ENCODE assay signal across 24 cellular contexts in the genomic region with DNA sequence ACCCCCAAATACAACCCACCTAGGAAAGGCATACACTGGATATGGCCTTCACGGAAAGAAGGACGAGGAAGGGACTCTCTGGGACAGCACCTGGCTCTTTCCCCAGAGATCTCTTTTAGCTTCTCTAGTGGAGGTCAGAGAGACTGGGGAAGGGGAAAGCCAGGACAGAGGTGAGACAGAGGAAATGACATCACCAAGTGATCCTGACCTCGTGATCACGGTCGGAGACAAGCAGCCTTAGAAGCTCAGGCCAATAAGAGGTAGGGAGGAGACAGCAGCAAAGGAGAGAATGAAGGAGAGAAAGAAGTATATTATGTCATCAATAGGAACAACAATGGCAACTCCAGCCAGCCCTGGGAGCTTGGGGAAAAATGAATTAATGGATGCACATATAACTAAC. TPM values are rescaled to one million over a fixed set of nuclear protein-coding genes. Genes with fewer than 3 reads are reported as not detected.
DNase-seq lines count a peak whose midpoint lies in the region; ATAC-seq and TF ChIP-seq lines count a peak whose summit lies in the region.
"Had no signal": no experiment of that assay in that cellular context is flagged by ENCODE, and none has a peak within 500 bp of the region (broad histone marks: within the 10 kb centered on the region; RNA-seq: fewer than 3 reads in every experiment).

No MANE protein-coding gene starts in this region.

- H3K9me3 ChIP-seq in CD4-positive, alpha-beta memory T cell (ENCODE audit: control insufficient read depth in 1 of 2, low read length in 2 of 2): no peaks in the 10 kb centered on the region
- H3K9me3 ChIP-seq: SK-N-SH, tibial nerve had no signal

- no peak overlapping the region for H3K27ac ChIP-seq in CD4-positive, alpha-beta memory T cell (ENCODE audit: low read depth, low read length)
- H3K27ac ChIP-seq: tibial nerve had no signal

- no peak overlapping the region for H3K4me3 ChIP-seq in CD4-positive, alpha-beta memory T cell (ENCODE audit: low read length in 2 of 2)
- H3K4me3 ChIP-seq in foreskin fibroblast (ENCODE audit: low read depth in 1 of 2, low read length in 2 of 2): no peak overlapping the region
- H3K4me3 ChIP-seq: tibial nerve had no signal

- POLR2A ChIA-PET in CD4-positive, alpha-beta memory T cell (lab: Charles Lee; ENCODE audit: partially characterized antibody): interaction anchor here (18.6 kb wide), 1 partner anchor 46 kb away, joined by 1750 read pairs; the partner anchor contains the start of gene IL10RA
- POLR2A ChIA-PET in activated CD4-positive, alpha-beta memory T cell treated with anti-CD3 and anti-CD28 coated beads for 36 hours (lab: Charles Lee): interaction anchor here (0.9 to 1.3 kb wide), 2 partner anchors 57 to 59 kb away, joined by 3 read pairs; no protein-coding TSS in a partner anchor

- peaks cover 0 to 13% of the 10 kb centered on the region in 2 donors for H3K36me3 Mint-ChIP-seq in CD4-positive, alpha-beta memory T cell
- no peaks in the 10 kb centered on the region for H3K36me3 Mint-ChIP-seq in activated CD4-positive, alpha-beta memory T cell treated with anti-CD3 and anti-CD28 coated beads for 36 hours
- no peaks in the 10 kb centered on the region for H3K36me3 Mint-ChIP-seq in endothelial cell (ENCODE audit: low read depth, unreplicated experiment)
- H3K36me3 Mint-ChIP-seq: mesothelial cell of epicardium had no signal

- peaks cover 35 to 59% (median 47%) of the 10 kb centered on the region in 4 donors for H3K4me1 Mint-ChIP-seq in CD4-positive, alpha-beta memory T cell
- H3K4me1 Mint-ChIP-seq in activated CD4-positive, alpha-beta memory T cell treated with anti-CD3 and anti-CD28 coated beads for 36 hours (ENCODE audit: low read depth): peaks cover 53% of the 10 kb centered on the region
- H3K4me1 Mint-ChIP-seq in endothelial cell (ENCODE audit: unreplicated experiment): peaks cover 22% of the 10 kb centered on the region
- H3K4me1 Mint-ChIP-seq: nephron progenitor cell had no signal

- H3K27ac Mint-ChIP-seq in CD4-positive, alpha-beta memory T cell: peak overlapping the region in 5 of 7 donors; percentile 47 to 97 (median 73)
- H3K27ac Mint-ChIP-seq in activated CD4-positive, alpha-beta memory T cell treated with anti-CD3 and anti-CD28 coated beads for 36 hours: peak overlapping the region; percentile 59
- peak overlapping the region; percentile 81 for H3K27ac Mint-ChIP-seq in endothelial cell (ENCODE audit: unreplicated experiment)
- H3K27ac Mint-ChIP-seq: activated naive CD8-positive, alpha-beta T cell treated with anti-CD3 and anti-CD28 coated beads, Interleukin-2, amount 10 ng/mL, durations not matched to agents 7 days and 5 days; mesothelial cell of epicardium; nephron progenitor cell had no signal

- no peak for TF ChIP-seq CTCF in endothelial cell (IDR thresholded peaks at IDR 0.05; ENCODE audit: unreplicated experiment)
- no peak for TF ChIP-seq CTCF in foreskin fibroblast (IDR thresholded peaks at IDR 0.05; ENCODE audit: low read depth, low read length)

- H3K9me3 Mint-ChIP-seq in CD4-positive, alpha-beta memory T cell: peaks cover 0 to 4% (median 0%) of the 10 kb centered on the region in 8 donors
- no peaks in the 10 kb centered on the region for H3K9me3 Mint-ChIP-seq in activated CD4-positive, alpha-beta memory T cell treated with anti-CD3 and anti-CD28 coated beads for 36 hours
- H3K9me3 Mint-ChIP-seq in endothelial cell (ENCODE audit: unreplicated experiment): no peaks in the 10 kb centered on the region

- DNase-seq in AG20443 (ENCODE audit: low spot score) (peak; percentile 1), endothelial cell (ENCODE audit: low spot score) (no peak), mesenteric fat pad (ENCODE audit: low spot score) (no peak), foreskin fibroblast (no peak)
- no peak for DNase-seq in CD4-positive, alpha-beta memory T cell
- DNase-seq in activated CD4-positive, alpha-beta memory T cell treated with anti-CD3 and anti-CD28 coated beads for 36 hours: no peak
- DNase-seq: activated naive CD8-positive, alpha-beta T cell treated with anti-CD3 and anti-CD28 coated beads, Interleukin-2, amount 10 ng/mL, durations not matched to agents 7 days and 5 days; DMS79; glutamatergic neuron; Karpas-422; left colon; NCI-H1048; NCI-H2029 treated with DMSO at 0.1 percent for 48 hours; NCI-H446 treated with DMSO at 0.1 percent for 48 hours; nephron progenitor cell; posterior cingulate gyrus; SK-N-SH had no signal

- ATAC-seq in HG03196 (IDR thresholded peaks at IDR 0.05; ENCODE audit: unreplicated experiment): no peak
- ATAC-seq: HCT116, left colon, sciatic nerve had no signal

- no peaks in the 10 kb centered on the region for H3K27me3 ChIP-seq in CD4-positive, alpha-beta memory T cell (ENCODE audit: insufficient read depth, low read length)
- H3K27me3 ChIP-seq: tibial nerve had no signal

- H3K4me3 Mint-ChIP-seq in CD4-positive, alpha-beta memory T cell: peak overlapping the region in 4 of 8 donors; percentile 0 to 12 (median 6)
- H3K4me3 Mint-ChIP-seq in activated CD4-positive, alpha-beta memory T cell treated with anti-CD3 and anti-CD28 coated beads for 36 hours: no peak overlapping the region
- no peak overlapping the region for H3K4me3 Mint-ChIP-seq in endothelial cell (ENCODE audit: unreplicated experiment)
- H3K4me3 Mint-ChIP-seq: activated naive CD8-positive, alpha-beta T cell treated with anti-CD3 and anti-CD28 coated beads, Interleukin-2, amount 10 ng/mL, durations not matched to agents 7 days and 5 days; mesothelial cell of epicardium; nephron progenitor cell had no signal

- H3K36me3 ChIP-seq in CD4-positive, alpha-beta memory T cell (ENCODE audit: insufficient read depth, low read length): no peaks in the 10 kb centered on the region
- H3K36me3 ChIP-seq: tibial nerve had no signal

- H3K27me3 Mint-ChIP-seq in CD4-positive, alpha-beta memory T cell: no peaks in the 10 kb centered on the region
- H3K27me3 Mint-ChIP-seq in activated CD4-positive, alpha-beta memory T cell treated with anti-CD3 and anti-CD28 coated beads for 36 hours: no peaks in the 10 kb centered on the region
- peaks cover 5% of the 10 kb centered on the region for H3K27me3 Mint-ChIP-seq in endothelial cell (ENCODE audit: unreplicated experiment)
- H3K27me3 Mint-ChIP-seq: activated naive CD8-positive, alpha-beta T cell treated with anti-CD3 and anti-CD28 coated beads, Interleukin-2, amount 10 ng/mL, durations not matched to agents 7 days and 5 days had no signal

- intact Hi-C loops in CD4-positive, alpha-beta memory T cell (cut with micrococcal nuclease): no loop called here
- intact Hi-C loops in activated CD4-positive, alpha-beta memory T cell treated with anti-CD3 and anti-CD28 coated beads for 36 hours (cut with micrococcal nuclease): no loop called here

- peaks cover 49% of the 10 kb centered on the region for H3K4me1 ChIP-seq in CD4-positive, alpha-beta memory T cell (ENCODE audit: insufficient read depth, low read length)
- H3K4me1 ChIP-seq: tibial nerve had no signal

- CTCF ChIA-PET in CD4-positive, alpha-beta memory T cell (lab: Charles Lee; ENCODE audit: partially characterized antibody): interaction anchor here (1.1 to 14.0 kb wide), 10 partner anchors 13 to 519 kb away, joined by 3 to 402 read pairs (median 172); partner anchors contain the start of genes FXYD2, IL10RA and TMPRSS13
- CTCF ChIA-PET in activated CD4-positive, alpha-beta memory T cell treated with anti-CD3 and anti-CD28 coated beads for 36 hours (lab: Charles Lee): interaction anchor here (0.8 to 8.5 kb wide), 13 partner anchors 14 to 137 kb away, joined by 3 to 219 read pairs (median 16); partner anchors contain the start of genes FXYD2, IL10RA and TMPRSS13

RNA-seq across cellular contexts. Expression of gene TMPRSS13, which starts 15.4 kb away (rescaled TPM):
- 1 to 10 TPM; 3.7 to 4.0 TPM for total RNA-seq in CD4-positive, alpha-beta memory T cell
- polyA plus RNA-seq in CD4-positive, alpha-beta memory T cell: under 1 TPM; 0.45 to 0.94 TPM
- total RNA-seq in activated CD4-positive, alpha-beta memory T cell treated with anti-CD3 and anti-CD28 coated beads for 36 hours: 1 to 10 TPM; 2.0 to 2.6 TPM
- total RNA-seq in endothelial cell (ENCODE audit: unreplicated experiment) (1.8 TPM), mesenteric fat pad (0.39 TPM)
- total RNA-seq: RPMI7951 had no signal
- polyA plus RNA-seq: SK-N-SH had no signal

RNA-seq across cellular contexts. Expression of gene IL10RA, which starts 41.6 kb away (rescaled TPM):
- 100 to 1,000 TPM; 398 to 406 TPM for total RNA-seq in CD4-positive, alpha-beta memory T cell
- 100 to 1,000 TPM; 362 to 468 TPM for polyA plus RNA-seq in CD4-positive, alpha-beta memory T cell
- 100 to 1,000 TPM; 114 to 117 TPM for total RNA-seq in activated CD4-positive, alpha-beta memory T cell treated with anti-CD3 and anti-CD28 coated beads for 36 hours
- total RNA-seq in endothelial cell (ENCODE audit: unreplicated experiment) (0.82 TPM), mesenteric fat pad (32.1 TPM)
- total RNA-seq: HT-29 had no signal
- polyA plus RNA-seq: SK-N-SH had no signal

Comparison
In these comparisons a context has a peak if more than half of its experiments do, and no peak if none do; other contexts are left out.
1. RNA of gene IL10RA, which starts 41.6 kb away (total RNA-seq): 398 to 406 TPM in CD4-positive, alpha-beta memory T cell, 114 to 117 TPM in activated CD4-positive, alpha-beta memory T cell treated with anti-CD3 and anti-CD28 coated beads for 36 hours and 32.1 TPM in mesenteric fat pad (single experiment); 0.82 TPM in endothelial cell (single experiment); every median in the first group is over 10 times any median in the second.
2. Peak in every context shown above with its lines, with median percentiles within 50 percentile points of each other: H3K27ac Mint-ChIP-seq.